9 cellular contexts compared by ENCODE assay signal in genomic region chr1:243596441-243597183, GRCh38.
DNase-seq lines count a peak whose midpoint lies in the region; ATAC-seq lines count a peak whose summit lies in the region.
"Had no signal": no experiment of that assay in that cellular context is flagged by ENCODE, and none has a peak within 500 bp of the region (broad histone marks: within the 10 kb centered on the region; RNA-seq: fewer than 3 reads in every experiment).

No MANE protein-coding gene starts in this region.

- H3K4me3 Mint-ChIP-seq in activated T-helper 1 cell treated with anti-CD3 and anti-CD28 coated beads, Interleukin-12 subunit alpha, Interleukin-12 subunit beta, Interleukin-2, Interleukin-4 antibody, amounts not matched to agents 30 ng/mL and 10 ng/mL and 1 ng/mL, durations not matched to agents 14 hours and 24 hours and 36 hours = peak overlapping the region; percentile 75
- H3K4me3 Mint-ChIP-seq: nephron had no signal

- peak overlapping the region; percentile 94 for H3K27ac Mint-ChIP-seq in activated T-helper 1 cell treated with anti-CD3 and anti-CD28 coated beads, Interleukin-12 subunit alpha, Interleukin-12 subunit beta, Interleukin-2, Interleukin-4 antibody, amounts not matched to agents 30 ng/mL and 10 ng/mL and 1 ng/mL, durations not matched to agents 14 hours and 24 hours and 36 hours
- H3K27ac Mint-ChIP-seq: nephron had no signal

- H3K9me3 Mint-ChIP-seq in activated T-helper 1 cell treated with anti-CD3 and anti-CD28 coated beads, Interleukin-12 subunit alpha, Interleukin-12 subunit beta, Interleukin-2, Interleukin-4 antibody, amounts not matched to agents 30 ng/mL and 10 ng/mL and 1 ng/mL, durations not matched to agents 14 hours and 24 hours and 36 hours = peaks cover 9% of the 10 kb centered on the region

- peaks cover 32% of the 10 kb centered on the region for H3K4me1 Mint-ChIP-seq in activated T-helper 1 cell treated with anti-CD3 and anti-CD28 coated beads, Interleukin-12 subunit alpha, Interleukin-12 subunit beta, Interleukin-2, Interleukin-4 antibody, amounts not matched to agents 30 ng/mL and 10 ng/mL and 1 ng/mL, durations not matched to agents 14 hours and 24 hours and 36 hours (ENCODE audit: low read depth)
- H3K4me1 Mint-ChIP-seq: nephron had no signal

- ATAC-seq in GM21447 (IDR thresholded peaks at IDR 0.05; ENCODE audit: unreplicated experiment) = peak; percentile 99
- peak; percentile 94 for ATAC-seq in HG03575 (IDR thresholded peaks at IDR 0.05; ENCODE audit: extremely low read depth, insufficient number of reproducible peaks, low FRiP score, unreplicated experiment)

- peaks cover 14% of the 10 kb centered on the region for H3K36me3 Mint-ChIP-seq in activated T-helper 1 cell treated with anti-CD3 and anti-CD28 coated beads, Interleukin-12 subunit alpha, Interleukin-12 subunit beta, Interleukin-2, Interleukin-4 antibody, amounts not matched to agents 30 ng/mL and 10 ng/mL and 1 ng/mL, durations not matched to agents 14 hours and 24 hours and 36 hours (ENCODE audit: low read depth)

- no peaks in the 10 kb centered on the region for H3K27me3 Mint-ChIP-seq in activated T-helper 1 cell treated with anti-CD3 and anti-CD28 coated beads, Interleukin-12 subunit alpha, Interleukin-12 subunit beta, Interleukin-2, Interleukin-4 antibody, amounts not matched to agents 30 ng/mL and 10 ng/mL and 1 ng/mL, durations not matched to agents 14 hours and 24 hours and 36 hours (ENCODE audit: insufficient read depth)

- intact Hi-C loops in activated T-helper 1 cell treated with anti-CD3 and anti-CD28 coated beads, Interleukin-12 subunit alpha, Interleukin-12 subunit beta, Interleukin-2, Interleukin-4 antibody, amounts not matched to agents 30 ng/mL and 10 ng/mL and 1 ng/mL, durations not matched to agents 14 hours and 24 hours and 36 hours (cut with micrococcal nuclease) = loop anchor here (1.0 to 10.0 kb wide), 11 partner anchors 8 to 1376 kb away; partner anchors contain the start of genes ADSS2 and DESI2

- peak; percentile 77 for DNase-seq in GM04504 (ENCODE audit: low read depth)
- DNase-seq in activated T-helper 1 cell treated with anti-CD3 and anti-CD28 coated beads, Interleukin-12 subunit alpha, Interleukin-12 subunit beta, Interleukin-2, Interleukin-4 antibody, amounts not matched to agents 30 ng/mL and 10 ng/mL and 1 ng/mL, durations not matched to agents 14 hours and 24 hours and 36 hours (ENCODE audit: low spot score) = peak; percentile 32
- DNase-seq in non-pigmented ciliary epithelial cell (ENCODE audit: low read depth) = peak; percentile 95
- DNase-seq in 8988T = no peak
- DNase-seq in ecto neural progenitor cell (ENCODE audit: low spot score) = no peak
- no peak for DNase-seq in SHP77 (lab: John Stamatoyannopoulos, UW)

Comparison
In these comparisons a context has a peak if more than half of its experiments do, and no peak if none do; other contexts are left out.
1. DNase-seq: peak in GM04504 (single experiment), activated T-helper 1 cell treated with anti-CD3 and anti-CD28 coated beads, Interleukin-12 subunit alpha, Interleukin-12 subunit beta, Interleukin-2, Interleukin-4 antibody, amounts not matched to agents 30 ng/mL and 10 ng/mL and 1 ng/mL, durations not matched to agents 14 hours and 24 hours and 36 hours (single experiment) and non-pigmented ciliary epithelial cell (single experiment); none in 8988T (single experiment), ecto neural progenitor cell (single experiment) and SHP77 (0 of 2).